Comparison of ENCODE assay signal across 8 cellular contexts in genomic region chr14:96584199-96584906, GRCh38.
DNase-seq lines count a peak whose midpoint lies in the region; ATAC-seq and TF ChIP-seq lines count a peak whose summit lies in the region.

No MANE protein-coding gene starts in this region.

- peaks cover 13% of the 10 kb centered on the region for H3K27me3 Mint-ChIP-seq in memory B cell

- 6% methylated on average over 14 of the region's 15 CpGs for WGBS in mammary epithelial cell (ENCODE audit: low coverage, missing lambda C conversion rate)

- no peaks in the 10 kb centered on the region for H3K36me3 ChIP-seq in mammary epithelial cell (ENCODE audit: insufficient read depth, low read length)

- no peak overlapping the region for H3K4me2 ChIP-seq in mammary epithelial cell (ENCODE audit: insufficient read depth, low read depth, low read length)

- CTCF ChIA-PET in mammary epithelial cell (lab: Charles Lee; ENCODE audit: low non-redundant PET): no interaction called here

- no peak overlapping the region for H3K9ac ChIP-seq in mammary epithelial cell (ENCODE audit: insufficient read depth, low read length)

- in situ Hi-C loops in mammary epithelial cell (cut with MboI; ENCODE audit: low sequenced_read_pairs in 2 of 2): loop anchor here (10.0 kb wide), 1 partner anchor 160 kb away; no protein-coding TSS in a partner anchor

- H3K4me1 Mint-ChIP-seq in memory B cell: peaks cover 24% of the 10 kb centered on the region

- dilution Hi-C loops in mammary epithelial cell (cut with HindIII; ENCODE audit: low sequenced_read_pairs): no loop called here

- H3K79me2 ChIP-seq in mammary epithelial cell (ENCODE audit: insufficient read depth, low read length): no peaks in the 10 kb centered on the region

- intact Hi-C loops in mammary epithelial cell (cut with micrococcal nuclease): loop anchor here (1.0 to 5.0 kb wide), 3 partner anchors 157 to 1393 kb away; no protein-coding TSS in a partner anchor

- H3K9me3 Mint-ChIP-seq in memory B cell: no peaks in the 10 kb centered on the region

- H3K36me3 Mint-ChIP-seq in memory B cell: no peaks in the 10 kb centered on the region

- BruUV-seq in mammary epithelial cell (replicated peaks; lab: Mats Ljungman, UMichigan): no TSS peak

- H3K4me1 ChIP-seq in mammary epithelial cell (ENCODE audit: insufficient read depth, low read length): no peaks in the 10 kb centered on the region

- no peaks in the 10 kb centered on the region for H4K20me1 ChIP-seq in mammary epithelial cell (ENCODE audit: insufficient read depth, low read length)

- no peak overlapping the region for H3K4me3 Mint-ChIP-seq in memory B cell

- no peak overlapping the region for H2AFZ ChIP-seq in mammary epithelial cell (ENCODE audit: low read depth, low read length)

- peaks cover 4% of the 10 kb centered on the region for H3K27me3 ChIP-seq in mammary epithelial cell (ENCODE audit: insufficient read depth, low read length)

- DNase-seq in CMK (ENCODE audit: low read depth) (peak; percentile 32), OCI-M2 (lab: John Stamatoyannopoulos, UW; ENCODE audit: unreplicated experiment) (peak; percentile 41), mammary epithelial cell (peak; percentile 29), memory B cell (ENCODE audit: low spot score in 2 of 2) (peak in 1 of 2 donors; percentile 12), SKM-1 (lab: John Stamatoyannopoulos, UW; ENCODE audit: unreplicated experiment) (no peak)

- no peaks in the 10 kb centered on the region for H3K9me3 ChIP-seq in mammary epithelial cell (replicated peaks; ENCODE audit: insufficient read depth, low read length)

- peak; percentile 76 for ATAC-seq in GM18868 (IDR thresholded peaks at IDR 0.05; ENCODE audit: unreplicated experiment)
- ATAC-seq in HG03469 (IDR thresholded peaks at IDR 0.05; ENCODE audit: unreplicated experiment): peak; percentile 56
- ATAC-seq in memory B cell (ENCODE audit: low read depth): peak; percentile 44
- ATAC-seq in HG03521 (IDR thresholded peaks at IDR 0.05; ENCODE audit: unreplicated experiment): no peak

- no peak overlapping the region for H3K4me3 ChIP-seq in mammary epithelial cell (replicated peaks in 1 of 3; ENCODE audit: insufficient read depth in 1 of 3, low read depth in 2 of 3, low read length in 3 of 3)

- no peak overlapping the region for H3K27ac Mint-ChIP-seq in memory B cell

- no peak overlapping the region for H3K27ac ChIP-seq in mammary epithelial cell (ENCODE audit: insufficient read depth, low read depth, low read length)

- peak; percentile 30 to 57 for TF ChIP-seq CTCF in mammary epithelial cell (conservative IDR thresholded peaks at IDR 0.05 in 1 of 2, IDR thresholded peaks at IDR 0.05 in 1 of 2; ENCODE audit: extremely low read depth in 1 of 2, insufficient read depth in 1 of 2, low read depth in 1 of 2, low read length in 2 of 2)
